8 cellular contexts compared by ENCODE assay signal in the genomic region with DNA sequence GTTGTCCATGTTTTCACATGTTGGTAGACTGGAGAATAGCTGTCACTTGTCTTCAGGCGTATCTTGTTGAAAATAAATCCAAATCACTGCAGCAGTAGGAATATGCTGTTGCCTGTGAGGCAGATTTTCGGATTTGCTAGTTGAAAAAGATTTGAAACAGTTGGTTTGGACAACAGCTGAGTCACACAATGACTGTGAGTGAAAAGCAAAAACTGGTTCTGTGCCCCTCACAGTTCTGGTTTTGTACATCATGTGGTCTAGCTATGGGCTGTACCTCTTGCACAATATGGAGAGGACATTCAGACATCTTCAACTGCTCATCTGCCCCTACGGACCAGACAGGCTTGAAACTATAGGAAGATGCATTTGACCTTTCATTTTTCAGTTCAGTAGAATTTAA. TPM values are rescaled to one million over a fixed set of nuclear protein-coding genes. Genes with fewer than 3 reads are reported as not detected.
DNase-seq lines count a peak whose midpoint lies in the region; ATAC-seq and TF ChIP-seq lines count a peak whose summit lies in the region.

No MANE protein-coding gene starts in this region.

- H3K9ac ChIP-seq in KMS-11: peak overlapping the region; percentile 99

- DNase-seq in AG09309 (ENCODE audit: low read depth) (peak; percentile 61), astrocyte of the hippocampus (ENCODE audit: low read depth, low spot score) (peak; percentile 38), left lung (peak in 1 of 2 donors; percentile 29), thyroid gland (no peak), DMS 273 (lab: John Stamatoyannopoulos, UW; ENCODE audit: unreplicated experiment) (no peak), NCI-H69 (lab: John Stamatoyannopoulos, UW) (no peak)

- peak; percentile 3 for ATAC-seq in left lung
- ATAC-seq in HG03442 (IDR thresholded peaks at IDR 0.05; ENCODE audit: unreplicated experiment): no peak

- no peak overlapping the region for H2AFZ ChIP-seq in KMS-11 (ENCODE audit: low read depth)

- H3K4me2 ChIP-seq in KMS-11: peak overlapping the region; percentile 99

- H3K27ac ChIP-seq in KMS-11: peak overlapping the region; percentile 92
- H3K27ac ChIP-seq in left lung: peak overlapping the region; percentile 99
- H3K27ac ChIP-seq in thyroid gland: peak overlapping the region in 2 of 3 donors; percentile 98 to 99

- 19 to 33% methylated on average over 3 of the region's 3 CpGs for WGBS in thyroid gland, 2 donors

- H3K27me3 ChIP-seq in KMS-11 (ENCODE audit: insufficient read depth, low read depth): no peaks in the 10 kb centered on the region
- no peaks in the 10 kb centered on the region for H3K27me3 ChIP-seq in left lung
- H3K27me3 ChIP-seq in thyroid gland: no peaks in the 10 kb centered on the region

- intact Hi-C loops in left lung (cut with DNase I): no loop called here
- intact Hi-C loops in thyroid gland (cut with DNase I): loop anchor here (5.0 kb wide), 1 partner anchor 137 kb away; a partner anchor contains a TSS

- H3K4me3 ChIP-seq in AG09309 (ENCODE audit: control insufficient read depth, low read depth, low read length) (peak overlapping the region; percentile 72), KMS-11 (IDR thresholded peaks at IDR 0.05; ENCODE audit: insufficient read depth, low read depth, low read length) (peak overlapping the region; percentile 12), left lung (peak overlapping the region; percentile 98 to 99), thyroid gland (replicated peaks in 1 of 3) (peak overlapping the region in 2 of 3 donors; percentile 100)

- H3K4me1 ChIP-seq in KMS-11 (ENCODE audit: low read depth, poor library complexity, severe bottlenecking) (peaks cover 65% of the 10 kb centered on the region), left lung (peaks cover 61 to 71% of the 10 kb centered on the region in 2 donors), thyroid gland (peaks cover 60 to 65% of the 10 kb centered on the region in 2 donors)

- no peak for TF ChIP-seq POLR2A in thyroid gland (IDR thresholded peaks at IDR 0.05)

- H3K9me3 ChIP-seq in left lung: no peaks in the 10 kb centered on the region
- H3K9me3 ChIP-seq in thyroid gland: no peaks in the 10 kb centered on the region

- TF ChIP-seq CTCF in AG09309 (IDR thresholded peaks at IDR 0.05; ENCODE audit: control insufficient read depth, insufficient read depth, low read depth, low read length, missing control alignments) (no peak), KMS-11 (conservative IDR thresholded peaks at IDR 0.05; ENCODE audit: low read depth, low read length) (no peak), left lung (IDR thresholded peaks at IDR 0.05) (no peak), thyroid gland (IDR thresholded peaks at IDR 0.05) (no peak)

- H3K79me2 ChIP-seq in KMS-11 (ENCODE audit: insufficient read depth, low read depth): peaks cover 100% of the 10 kb centered on the region

- H4K20me1 ChIP-seq in KMS-11 (ENCODE audit: insufficient read depth): peaks cover 59% of the 10 kb centered on the region

- peaks cover 7% of the 10 kb centered on the region; the same call in 1 of the 2 replicates for H3K36me3 ChIP-seq in KMS-11 (ENCODE audit: insufficient read depth)
- H3K36me3 ChIP-seq in left lung: peaks cover 0 to 14% of the 10 kb centered on the region in 2 donors
- no peaks in the 10 kb centered on the region for H3K36me3 ChIP-seq in thyroid gland

RNA-seq across cellular contexts. Expression of a gene that starts 1.8 kb away (rescaled TPM):
- total RNA-seq in left lung (100 to 1,000 TPM; 407 to 455 TPM), thyroid gland (100 to 1,000 TPM; 378 to 457 (median 410) TPM)

RNA-seq across cellular contexts. Expression of a gene that starts 18.8 kb away (rescaled TPM):
- total RNA-seq in left lung (10 to 100 TPM; 12.6 to 13.2 TPM), thyroid gland (10 to 100 TPM in 3 of 4 donors, 1 to 10 TPM in 1; 8.3 to 26.5 (median 13.6) TPM)

RNA-seq across cellular contexts. Expression of a gene that starts 24.8 kb away (rescaled TPM):
- total RNA-seq in left lung (10 to 100 TPM; 43.0 to 44.2 TPM), thyroid gland (100 to 1,000 TPM in 1 of 4 donors, 10 to 100 TPM in 3; 23.5 to 125 (median 87.5) TPM)

RNA-seq across cellular contexts. Expression of a gene that starts 55.8 kb away (rescaled TPM):
- total RNA-seq in left lung (100 to 1,000 TPM; 217 to 221 TPM), thyroid gland (100 to 1,000 TPM; 157 to 385 (median 283) TPM)

Comparison
In these comparisons a context has a peak if more than half of its experiments do, and no peak if none do; other contexts are left out.
1. DNase-seq: peak in AG09309 (single experiment) and astrocyte of the hippocampus (single experiment); none in thyroid gland (0 of 2), DMS 273 (single experiment) and NCI-H69 (single experiment).
2. H3K4me3 ChIP-seq: peak in every context shown above with its lines; median percentile 100 in thyroid gland; 98 in left lung; 72 in AG09309; 12 in KMS-11.
3. Peak in every context shown above with its lines, with median percentiles within 50 percentile points of each other: H3K27ac ChIP-seq.